ENCODE assay signal across 1 cellular context in the genomic region with DNA sequence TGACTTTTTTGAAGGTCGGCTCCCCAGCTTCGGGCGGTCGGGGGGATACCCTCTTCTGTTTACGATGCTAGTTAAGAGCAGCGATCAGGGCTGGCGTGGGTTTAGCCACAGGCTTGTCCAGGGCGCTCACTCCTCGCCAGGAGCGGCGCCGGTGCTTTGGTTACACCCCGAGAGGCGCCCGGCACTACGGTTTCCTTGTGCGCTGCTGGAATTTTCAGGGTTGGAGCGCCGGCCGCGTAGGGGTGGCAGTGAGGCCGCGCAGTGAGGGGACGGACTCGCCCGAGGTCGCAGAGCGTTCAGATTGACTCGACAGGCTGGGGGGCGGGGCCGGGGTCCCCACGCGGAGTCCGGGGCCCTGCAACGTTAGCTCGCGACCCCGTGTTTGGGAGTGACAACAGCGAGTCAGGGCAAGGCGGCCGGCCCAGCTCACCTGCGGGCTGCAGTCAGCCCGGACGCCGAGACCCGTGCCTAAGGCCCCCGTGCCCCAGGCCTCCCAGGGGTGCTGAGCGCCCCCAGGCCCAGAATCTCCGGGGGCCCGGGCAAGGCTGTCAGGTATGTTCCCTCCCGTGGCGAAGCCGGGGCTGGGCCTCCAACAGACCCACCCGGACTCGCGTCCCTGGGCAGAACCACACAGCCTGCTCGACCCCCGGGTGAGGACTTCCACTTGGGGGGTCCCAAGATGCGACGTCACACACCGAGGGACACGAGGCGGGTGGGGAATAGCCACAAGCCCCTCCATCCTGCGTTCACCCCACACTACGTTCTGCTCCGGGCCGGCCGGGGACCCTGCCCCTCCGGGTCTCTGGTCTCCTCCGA.
TF ChIP-seq lines count a peak whose summit lies in the region.

No MANE protein-coding gene starts in this region.

TF ChIP-seq in HepG2, 621 proteins besides CTCF, POLR2A, EP300 and RAD21 (continued from another document and continues in another):
- TF ChIP-seq, protein P1, sequence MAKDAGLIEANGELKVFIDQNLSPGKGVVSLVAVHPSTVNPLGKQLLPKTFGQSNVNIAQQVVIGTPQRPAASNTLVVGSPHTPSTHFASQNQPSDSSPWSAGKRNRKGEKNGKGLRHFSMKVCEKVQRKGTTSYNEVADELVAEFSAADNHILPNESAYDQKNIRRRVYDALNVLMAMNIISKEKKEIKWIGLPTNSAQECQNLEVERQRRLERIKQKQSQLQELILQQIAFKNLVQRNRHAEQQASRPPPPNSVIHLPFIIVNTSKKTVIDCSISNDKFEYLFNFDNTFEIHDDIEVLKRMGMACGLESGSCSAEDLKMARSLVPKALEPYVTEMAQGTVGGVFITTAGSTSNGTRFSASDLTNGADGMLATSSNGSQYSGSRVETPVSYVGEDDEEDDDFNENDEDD (CRISPR knock-in tag; IDR thresholded peaks at IDR 0.05; ENCODE audit: borderline replicate concordance): no peak
- TF ChIP-seq SALL2 (CRISPR knock-in tag; IDR thresholded peaks at IDR 0.05) (0 out of 2 replicates have a peak, but pooled peaks have one; percentile 17), RFX5 (IDR thresholded peaks at IDR 0.05; ENCODE audit: low read depth, low read length) (no peak), ZNF607 (CRISPR knock-in tag; IDR thresholded peaks at IDR 0.05; ENCODE audit: borderline replicate concordance) (no peak), FOXP1 (IDR thresholded peaks at IDR 0.05) (no peak), FOXP1 (CRISPR knock-in tag; IDR thresholded peaks at IDR 0.05) (no peak), DNMT3B (CRISPR knock-in tag; conservative IDR thresholded peaks at IDR 0.05) (no peak), LCORL (IDR thresholded peaks at IDR 0.05) (no peak), LCORL (CRISPR knock-in tag; IDR thresholded peaks at IDR 0.05) (no peak), HNF4A (CRISPR knock-in tag; IDR thresholded peaks at IDR 0.05) (no peak), KLF11 (CRISPR knock-in tag; IDR thresholded peaks at IDR 0.05) (no peak), ZNF350 (CRISPR knock-in tag; IDR thresholded peaks at IDR 0.05; ENCODE audit: borderline replicate concordance, low read depth) (peak; percentile 65; the same call in 1 of the 2 replicates), ZNF225 (CRISPR knock-in tag; IDR thresholded peaks at IDR 0.05) (no peak), KMT2B (CRISPR knock-in tag; IDR thresholded peaks at IDR 0.05) (0 out of 2 replicates have a peak, but pooled peaks have one; percentile 25), ZNF841 (CRISPR knock-in tag; IDR thresholded peaks at IDR 0.05; ENCODE audit: borderline replicate concordance) (no peak), ZBTB7B (CRISPR knock-in tag; IDR thresholded peaks at IDR 0.05) (peak; percentile 94), BRCA1 (CRISPR knock-in tag; IDR thresholded peaks at IDR 0.05) (0 out of 2 replicates have a peak, but pooled peaks have one; percentile 24), MYC (CRISPR knock-in tag; IDR thresholded peaks at IDR 0.05; ENCODE audit: borderline replicate concordance) (no peak; the same call in none of the 2 replicates), ZNF235 (CRISPR knock-in tag; IDR thresholded peaks at IDR 0.05; ENCODE audit: borderline replicate concordance) (no peak; the same call in 1 of the 2 replicates), ZNF468 (CRISPR knock-in tag; IDR thresholded peaks at IDR 0.05) (no peak), SNAPC2 (CRISPR knock-in tag; IDR thresholded peaks at IDR 0.05) (0 out of 2 replicates have a peak, but pooled peaks have one; percentile 38), SOX5 (CRISPR knock-in tag; IDR thresholded peaks at IDR 0.05; ENCODE audit: borderline replicate concordance) (no peak), ZFYVE20 (CRISPR knock-in tag; IDR thresholded peaks at IDR 0.05; ENCODE audit: borderline replicate concordance, low read depth) (no peak), ZNF230 (CRISPR knock-in tag; IDR thresholded peaks at IDR 0.05) (no peak), NCOA5 (CRISPR knock-in tag; IDR thresholded peaks at IDR 0.05) (no peak), SP140L (CRISPR knock-in tag; IDR thresholded peaks at IDR 0.05; ENCODE audit: borderline replicate concordance) (no peak), ZNF263 (CRISPR knock-in tag; IDR thresholded peaks at IDR 0.05) (no peak; the same call in 1 of the 2 replicates), RELA (CRISPR knock-in tag; IDR thresholded peaks at IDR 0.05) (no peak), JUNB (CRISPR knock-in tag; IDR thresholded peaks at IDR 0.05; ENCODE audit: borderline replicate concordance) (no peak), KAT7 (CRISPR knock-in tag; IDR thresholded peaks at IDR 0.05; ENCODE audit: borderline replicate concordance) (peak; percentile 62; the same call in 1 of the 2 replicates), SP2 (CRISPR knock-in tag; IDR thresholded peaks at IDR 0.05) (0 out of 2 replicates have a peak, but pooled peaks have one; percentile 17), ZNF451 (CRISPR knock-in tag; IDR thresholded peaks at IDR 0.05) (peak; percentile 10; the same call in 1 of the 2 replicates), NCOA1 (CRISPR knock-in tag; IDR thresholded peaks at IDR 0.05) (no peak), ZNF792 (CRISPR knock-in tag; IDR thresholded peaks at IDR 0.05) (no peak), ZNF652 (CRISPR knock-in tag; IDR thresholded peaks at IDR 0.05; ENCODE audit: borderline replicate concordance, low read depth) (no peak)
- TF ChIP-seq, protein P2, sequence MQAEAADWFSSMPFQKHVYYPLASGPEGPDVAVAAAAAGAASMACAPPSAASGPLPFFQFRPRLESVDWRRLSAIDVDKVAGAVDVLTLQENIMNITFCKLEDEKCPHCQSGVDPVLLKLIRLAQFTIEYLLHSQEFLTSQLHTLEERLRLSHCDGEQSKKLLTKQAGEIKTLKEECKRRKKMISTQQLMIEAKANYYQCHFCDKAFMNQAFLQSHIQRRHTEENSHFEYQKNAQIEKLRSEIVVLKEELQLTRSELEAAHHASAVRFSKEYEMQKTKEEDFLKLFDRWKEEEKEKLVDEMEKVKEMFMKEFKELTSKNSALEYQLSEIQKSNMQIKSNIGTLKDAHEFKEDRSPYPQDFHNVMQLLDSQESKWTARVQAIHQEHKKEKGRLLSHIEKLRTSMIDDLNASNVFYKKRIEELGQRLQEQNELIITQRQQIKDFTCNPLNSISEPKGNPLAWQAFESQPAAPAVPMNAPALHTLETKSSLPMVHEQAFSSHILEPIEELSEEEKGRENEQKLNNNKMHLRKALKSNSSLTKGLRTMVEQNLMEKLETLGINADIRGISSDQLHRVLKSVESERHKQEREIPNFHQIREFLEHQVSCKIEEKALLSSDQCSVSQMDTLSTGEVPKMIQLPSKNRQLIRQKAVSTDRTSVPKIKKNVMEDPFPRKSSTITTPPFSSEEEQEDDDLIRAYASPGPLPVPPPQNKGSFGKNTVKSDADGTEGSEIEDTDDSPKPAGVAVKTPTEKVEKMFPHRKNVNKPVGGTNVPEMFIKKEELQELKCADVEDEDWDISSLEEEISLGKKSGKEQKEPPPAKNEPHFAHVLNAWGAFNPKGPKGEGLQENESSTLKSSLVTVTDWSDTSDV (CRISPR knock-in tag; IDR thresholded peaks at IDR 0.05): 0 out of 2 replicates have a peak, but pooled peaks have one; percentile 76
- TF ChIP-seq, protein P3, sequence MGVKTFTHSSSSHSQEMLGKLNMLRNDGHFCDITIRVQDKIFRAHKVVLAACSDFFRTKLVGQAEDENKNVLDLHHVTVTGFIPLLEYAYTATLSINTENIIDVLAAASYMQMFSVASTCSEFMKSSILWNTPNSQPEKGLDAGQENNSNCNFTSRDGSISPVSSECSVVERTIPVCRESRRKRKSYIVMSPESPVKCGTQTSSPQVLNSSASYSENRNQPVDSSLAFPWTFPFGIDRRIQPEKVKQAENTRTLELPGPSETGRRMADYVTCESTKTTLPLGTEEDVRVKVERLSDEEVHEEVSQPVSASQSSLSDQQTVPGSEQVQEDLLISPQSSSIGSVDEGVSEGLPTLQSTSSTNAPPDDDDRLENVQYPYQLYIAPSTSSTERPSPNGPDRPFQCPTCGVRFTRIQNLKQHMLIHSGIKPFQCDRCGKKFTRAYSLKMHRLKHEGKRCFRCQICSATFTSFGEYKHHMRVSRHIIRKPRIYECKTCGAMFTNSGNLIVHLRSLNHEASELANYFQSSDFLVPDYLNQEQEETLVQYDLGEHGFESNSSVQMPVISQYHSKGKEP (CRISPR knock-in tag; IDR thresholded peaks at IDR 0.05): no peak
- TF ChIP-seq, protein P4, sequence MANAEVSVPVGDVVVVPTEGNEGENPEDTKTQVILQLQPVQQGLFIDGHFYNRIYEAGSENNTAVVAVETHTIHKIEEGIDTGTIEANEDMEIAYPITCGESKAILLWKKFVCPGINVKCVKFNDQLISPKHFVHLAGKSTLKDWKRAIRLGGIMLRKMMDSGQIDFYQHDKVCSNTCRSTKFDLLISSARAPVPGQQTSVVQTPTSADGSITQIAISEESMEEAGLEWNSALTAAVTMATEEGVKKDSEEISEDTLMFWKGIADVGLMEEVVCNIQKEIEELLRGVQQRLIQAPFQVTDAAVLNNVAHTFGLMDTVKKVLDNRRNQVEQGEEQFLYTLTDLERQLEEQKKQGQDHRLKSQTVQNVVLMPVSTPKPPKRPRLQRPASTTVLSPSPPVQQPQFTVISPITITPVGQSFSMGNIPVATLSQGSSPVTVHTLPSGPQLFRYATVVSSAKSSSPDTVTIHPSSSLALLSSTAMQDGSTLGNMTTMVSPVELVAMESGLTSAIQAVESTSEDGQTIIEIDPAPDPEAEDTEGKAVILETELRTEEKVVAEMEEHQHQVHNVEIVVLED (CRISPR knock-in tag; IDR thresholded peaks at IDR 0.05; ENCODE audit: borderline replicate concordance): no peak; the same call in 1 of the 2 replicates
- TF ChIP-seq, protein P5, sequence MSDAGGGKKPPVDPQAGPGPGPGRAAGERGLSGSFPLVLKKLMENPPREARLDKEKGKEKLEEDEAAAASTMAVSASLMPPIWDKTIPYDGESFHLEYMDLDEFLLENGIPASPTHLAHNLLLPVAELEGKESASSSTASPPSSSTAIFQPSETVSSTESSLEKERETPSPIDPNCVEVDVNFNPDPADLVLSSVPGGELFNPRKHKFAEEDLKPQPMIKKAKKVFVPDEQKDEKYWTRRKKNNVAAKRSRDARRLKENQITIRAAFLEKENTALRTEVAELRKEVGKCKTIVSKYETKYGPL (CRISPR knock-in tag; IDR thresholded peaks at IDR 0.05): no peak
- TF ChIP-seq, protein P6, sequence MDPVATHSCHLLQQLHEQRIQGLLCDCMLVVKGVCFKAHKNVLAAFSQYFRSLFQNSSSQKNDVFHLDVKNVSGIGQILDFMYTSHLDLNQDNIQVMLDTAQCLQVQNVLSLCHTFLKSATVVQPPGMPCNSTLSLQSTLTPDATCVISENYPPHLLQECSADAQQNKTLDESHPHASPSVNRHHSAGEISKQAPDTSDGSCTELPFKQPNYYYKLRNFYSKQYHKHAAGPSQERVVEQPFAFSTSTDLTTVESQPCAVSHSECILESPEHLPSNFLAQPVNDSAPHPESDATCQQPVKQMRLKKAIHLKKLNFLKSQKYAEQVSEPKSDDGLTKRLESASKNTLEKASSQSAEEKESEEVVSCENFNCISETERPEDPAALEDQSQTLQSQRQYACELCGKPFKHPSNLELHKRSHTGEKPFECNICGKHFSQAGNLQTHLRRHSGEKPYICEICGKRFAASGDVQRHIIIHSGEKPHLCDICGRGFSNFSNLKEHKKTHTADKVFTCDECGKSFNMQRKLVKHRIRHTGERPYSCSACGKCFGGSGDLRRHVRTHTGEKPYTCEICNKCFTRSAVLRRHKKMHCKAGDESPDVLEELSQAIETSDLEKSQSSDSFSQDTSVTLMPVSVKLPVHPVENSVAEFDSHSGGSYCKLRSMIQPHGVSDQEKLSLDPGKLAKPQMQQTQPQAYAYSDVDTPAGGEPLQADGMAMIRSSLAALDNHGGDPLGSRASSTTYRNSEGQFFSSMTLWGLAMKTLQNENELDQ (CRISPR knock-in tag; IDR thresholded peaks at IDR 0.05; ENCODE audit: borderline replicate concordance): no peak
- TF ChIP-seq, protein P7, sequence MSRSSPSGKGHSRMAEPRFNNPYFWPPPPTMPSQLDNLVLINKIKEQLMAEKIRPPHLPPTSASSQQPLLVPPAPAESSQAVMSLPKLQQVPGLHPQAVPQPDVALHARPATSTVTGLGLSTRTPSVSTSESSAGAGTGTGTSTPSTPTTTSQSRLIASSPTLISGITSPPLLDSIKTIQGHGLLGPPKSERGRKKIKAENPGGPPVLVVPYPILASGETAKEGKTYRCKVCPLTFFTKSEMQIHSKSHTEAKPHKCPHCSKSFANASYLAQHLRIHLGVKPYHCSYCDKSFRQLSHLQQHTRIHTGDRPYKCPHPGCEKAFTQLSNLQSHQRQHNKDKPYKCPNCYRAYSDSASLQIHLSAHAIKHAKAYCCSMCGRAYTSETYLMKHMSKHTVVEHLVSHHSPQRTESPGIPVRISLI (CRISPR knock-in tag; IDR thresholded peaks at IDR 0.05; ENCODE audit: borderline replicate concordance): no peak
- TF ChIP-seq, protein P8, sequence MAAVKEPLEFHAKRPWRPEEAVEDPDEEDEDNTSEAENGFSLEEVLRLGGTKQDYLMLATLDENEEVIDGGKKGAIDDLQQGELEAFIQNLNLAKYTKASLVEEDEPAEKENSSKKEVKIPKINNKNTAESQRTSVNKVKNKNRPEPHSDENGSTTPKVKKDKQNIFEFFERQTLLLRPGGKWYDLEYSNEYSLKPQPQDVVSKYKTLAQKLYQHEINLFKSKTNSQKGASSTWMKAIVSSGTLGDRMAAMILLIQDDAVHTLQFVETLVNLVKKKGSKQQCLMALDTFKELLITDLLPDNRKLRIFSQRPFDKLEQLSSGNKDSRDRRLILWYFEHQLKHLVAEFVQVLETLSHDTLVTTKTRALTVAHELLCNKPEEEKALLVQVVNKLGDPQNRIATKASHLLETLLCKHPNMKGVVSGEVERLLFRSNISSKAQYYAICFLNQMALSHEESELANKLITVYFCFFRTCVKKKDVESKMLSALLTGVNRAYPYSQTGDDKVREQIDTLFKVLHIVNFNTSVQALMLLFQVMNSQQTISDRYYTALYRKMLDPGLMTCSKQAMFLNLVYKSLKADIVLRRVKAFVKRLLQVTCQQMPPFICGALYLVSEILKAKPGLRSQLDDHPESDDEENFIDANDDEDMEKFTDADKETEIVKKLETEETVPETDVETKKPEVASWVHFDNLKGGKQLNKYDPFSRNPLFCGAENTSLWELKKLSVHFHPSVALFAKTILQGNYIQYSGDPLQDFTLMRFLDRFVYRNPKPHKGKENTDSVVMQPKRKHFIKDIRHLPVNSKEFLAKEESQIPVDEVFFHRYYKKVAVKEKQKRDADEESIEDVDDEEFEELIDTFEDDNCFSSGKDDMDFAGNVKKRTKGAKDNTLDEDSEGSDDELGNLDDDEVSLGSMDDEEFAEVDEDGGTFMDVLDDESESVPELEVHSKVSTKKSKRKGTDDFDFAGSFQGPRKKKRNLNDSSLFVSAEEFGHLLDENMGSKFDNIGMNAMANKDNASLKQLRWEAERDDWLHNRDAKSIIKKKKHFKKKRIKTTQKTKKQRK (IDR thresholded peaks at IDR 0.05; ENCODE audit: low read length): no peak
- TF ChIP-seq, protein P9, sequence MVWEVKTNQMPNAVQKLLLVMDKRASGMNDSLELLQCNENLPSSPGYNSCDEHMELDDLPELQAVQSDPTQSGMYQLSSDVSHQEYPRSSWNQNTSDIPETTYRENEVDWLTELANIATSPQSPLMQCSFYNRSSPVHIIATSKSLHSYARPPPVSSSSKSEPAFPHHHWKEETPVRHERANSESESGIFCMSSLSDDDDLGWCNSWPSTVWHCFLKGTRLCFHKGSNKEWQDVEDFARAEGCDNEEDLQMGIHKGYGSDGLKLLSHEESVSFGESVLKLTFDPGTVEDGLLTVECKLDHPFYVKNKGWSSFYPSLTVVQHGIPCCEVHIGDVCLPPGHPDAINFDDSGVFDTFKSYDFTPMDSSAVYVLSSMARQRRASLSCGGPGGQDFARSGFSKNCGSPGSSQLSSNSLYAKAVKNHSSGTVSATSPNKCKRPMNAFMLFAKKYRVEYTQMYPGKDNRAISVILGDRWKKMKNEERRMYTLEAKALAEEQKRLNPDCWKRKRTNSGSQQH (CRISPR knock-in tag; IDR thresholded peaks at IDR 0.05; ENCODE audit: low read depth): peak; percentile 35; the same call in 1 of the 2 replicates
